In the genomic region with DNA sequence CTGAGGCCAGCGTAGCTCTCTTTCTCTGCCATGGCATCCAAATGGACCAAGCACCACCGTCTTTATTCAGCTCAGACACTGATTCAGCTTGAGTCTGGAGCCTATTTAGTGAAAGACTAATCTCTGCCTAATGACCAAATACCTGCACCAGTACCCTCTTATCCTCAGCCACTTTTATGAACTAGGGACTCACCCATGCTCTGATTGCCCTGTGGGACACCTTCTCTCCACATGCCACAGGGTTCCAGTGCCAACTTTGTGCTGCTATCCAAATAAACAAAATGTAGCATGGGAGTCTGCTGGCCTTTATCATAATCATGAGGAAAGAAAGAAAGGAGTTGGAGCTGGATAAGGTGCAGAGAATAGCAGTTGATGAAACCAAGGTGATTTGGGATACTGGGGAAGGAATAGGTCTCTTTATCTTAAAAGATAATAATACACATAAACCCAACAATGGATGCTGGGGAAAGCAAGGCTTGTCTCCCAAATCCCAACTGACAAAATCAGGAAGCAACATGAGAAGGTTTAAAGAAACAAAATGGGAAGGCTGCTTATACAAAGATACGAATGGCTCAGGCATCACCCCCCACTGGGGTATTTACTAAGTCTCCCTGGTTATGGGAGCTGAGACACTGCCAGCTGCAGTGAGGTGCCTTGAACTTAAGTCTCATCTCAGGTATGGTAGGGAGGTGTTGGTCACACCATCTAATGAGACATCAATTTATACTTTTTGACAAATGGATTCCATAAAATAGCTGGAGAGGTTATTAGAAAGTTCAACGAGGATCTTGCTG, we compare ENCODE assay signal across 28 cellular contexts.
"Had no signal": no experiment of that assay in that cellular context is flagged by ENCODE, and none has a peak within 500 bp of the region (broad histone marks: within the 10 kb centered on the region; RNA-seq: fewer than 3 reads in every experiment).

No MANE protein-coding gene starts in this region.

- H3K9me3 ChIP-seq: esophagus squamous epithelium, mucosa of descending colon, right lobe of liver, thoracic aorta, tibial nerve, upper lobe of left lung had no signal

- H2AFZ ChIP-seq: parathyroid adenoma had no signal

- H3K9ac ChIP-seq: parathyroid adenoma had no signal

- H3K4me1 ChIP-seq: esophagus squamous epithelium, heart right ventricle, parathyroid adenoma, right lobe of liver, tibial nerve, upper lobe of left lung had no signal

- H3K27me3 Mint-ChIP-seq: progenitor cell of endocrine pancreas; stimulated activated naive CD8-positive, alpha-beta T cell treated with anti-CD3 and anti-CD28 coated beads, Interleukin-15, Interleukin-2, amounts not matched to agents 100 ng/mL and 50 ng/mL, for 24 hours had no signal

- H3K27me3 ChIP-seq: heart right ventricle, right lobe of liver, tibial nerve, upper lobe of left lung had no signal

- H3K4me1 Mint-ChIP-seq: memory B cell; naive B cell; stimulated activated naive B cell treated with anti-CD40 and anti-IgM and Interleukin-4, amounts not matched to agents 10 μg/mL and 1 μg/mL and 100 μg/mL, for 72 hours had no signal

- ATAC-seq: heart right ventricle; left lobe of liver; mucosa of descending colon; natural killer cell treated with Interleukin-12 subunit alpha and Interleukin-12 subunit beta and Interleukin-15 and Interleukin-18, amount 100 ng/mL, for 72 hours; right lobe of liver; stimulated activated naive B cell treated with anti-CD40 and anti-IgM and Interleukin-4, amounts not matched to agents 10 μg/mL and 1 μg/mL and 100 μg/mL, for 72 hours had no signal

- H3K36me3 Mint-ChIP-seq: memory B cell; mesothelial cell of epicardium; natural killer cell treated with Interleukin-12 subunit alpha and Interleukin-12 subunit beta and Interleukin-15 and Interleukin-18, amount 100 ng/mL, for 72 hours; stimulated activated naive B cell treated with anti-CD40 and anti-IgM and Interleukin-4, amounts not matched to agents 10 μg/mL and 1 μg/mL and 100 μg/mL, for 72 hours had no signal

- H3K4me3 Mint-ChIP-seq: memory B cell; mesothelial cell of epicardium; naive B cell; natural killer cell treated with Interleukin-12 subunit alpha and Interleukin-12 subunit beta and Interleukin-15 and Interleukin-18, amount 100 ng/mL, for 72 hours; neural crest cell; stimulated activated naive B cell treated with anti-CD40 and anti-IgM and Interleukin-4, amounts not matched to agents 10 μg/mL and 1 μg/mL and 100 μg/mL, for 72 hours; stimulated activated naive CD8-positive, alpha-beta T cell treated with anti-CD3 and anti-CD28 coated beads, Interleukin-15, Interleukin-2, amounts not matched to agents 100 ng/mL and 50 ng/mL, for 24 hours had no signal

- H3K27ac Mint-ChIP-seq: memory B cell; mesothelial cell of epicardium; naive B cell; natural killer cell treated with Interleukin-12 subunit alpha and Interleukin-12 subunit beta and Interleukin-15 and Interleukin-18, amount 100 ng/mL, for 72 hours; progenitor cell of endocrine pancreas; stimulated activated naive B cell treated with anti-CD40 and anti-IgM and Interleukin-4, amounts not matched to agents 10 μg/mL and 1 μg/mL and 100 μg/mL, for 72 hours; stimulated activated naive CD8-positive, alpha-beta T cell treated with anti-CD3 and anti-CD28 coated beads, Interleukin-15, Interleukin-2, amounts not matched to agents 100 ng/mL and 50 ng/mL, for 24 hours had no signal

- H3K27ac ChIP-seq: coronary artery, esophagus squamous epithelium, heart right ventricle, parathyroid adenoma, right lobe of liver, thoracic aorta, tibial nerve, upper lobe of left lung had no signal

- DNase-seq: dermis blood vessel endothelial cell; effector memory CD4-positive, alpha-beta T cell; erythroblast; esophagus squamous epithelium; foreskin melanocyte; glutamatergic neuron; heart right ventricle; hippocampal formation; kidney; mucosa of descending colon; naive B cell; right lobe of liver; small intestine; stimulated activated CD4-positive, alpha-beta T cell treated with anti-CD3 and anti-CD28 coated beads, Interleukin-15, amount 100 ng/mL, for 24 hours; stimulated activated CD4-positive, alpha-beta T cell treated with anti-CD3 and anti-CD28 coated beads, Interleukin-2, amount 100 ng/mL, for 48 hours; stimulated activated naive B cell treated with anti-CD40 and anti-IgM and Interleukin-4, amounts not matched to agents 10 μg/mL and 1 μg/mL and 100 μg/mL, for 72 hours; upper lobe of left lung had no signal

- H3K79me2 ChIP-seq: parathyroid adenoma had no signal
